ENCODE assay signal across 20 cellular contexts in genomic region chr3:195616681-195617080, GRCh38. TPM values are rescaled to one million over a fixed set of nuclear protein-coding genes. Genes with fewer than 3 reads are reported as not detected.
DNase-seq lines count a peak whose midpoint lies in the region; ATAC-seq, FAIRE-seq and TF ChIP-seq lines count a peak whose summit lies in the region.
"Had no signal": no experiment of that assay in that cellular context is flagged by ENCODE, and none has a peak within 500 bp of the region (broad histone marks: within the 10 kb centered on the region; RNA-seq: fewer than 3 reads in every experiment).

No MANE protein-coding gene starts in this region.

- H3K36me3 ChIP-seq in RWPE2 (ENCODE audit: low read depth) (no peaks in the 10 kb centered on the region), HepG2 (replicated peaks in 1 of 2; ENCODE audit: control insufficient read depth in 1 of 2, insufficient read depth in 2 of 2, low read length in 2 of 2) (no peaks in the 10 kb centered on the region)
- H3K36me3 ChIP-seq: BE2C had no signal

- H3K9ac ChIP-seq in HepG2 (ENCODE audit: insufficient read depth, low read depth, low read length), result no peak overlapping the region
- H3K9ac ChIP-seq: GM23248 had no signal

- CTCF ChIA-PET in HepG2 (lab: Yijun Ruan, JAX; ENCODE audit: low intra/inter-chr PET ratio, low total read pairs) (no interaction called here), T-cell (lab: Charles Lee) (no interaction called here)

- H2AFZ ChIP-seq in HepG2 (ENCODE audit: low read length), result no peak overlapping the region
- H2AFZ ChIP-seq: GM23248 had no signal

- H3K79me2 ChIP-seq in HepG2 (ENCODE audit: insufficient read depth, low read length), result no peaks in the 10 kb centered on the region

- no peak overlapping the region for H3K4me2 ChIP-seq in HepG2 (ENCODE audit: low read depth, low read length)

- 60% methylated on average over 6 of the region's 9 CpGs for WGBS in HepG2 (ENCODE audit: low lambda C conversion rate)

- no peaks in the 10 kb centered on the region for H3K4me1 ChIP-seq in RWPE2 (ENCODE audit: insufficient read depth, poor library complexity, severe bottlenecking)
- 0 out of 2 replicates have a peak, but pooled peaks cover 5% of the 10 kb centered on the region for H3K4me1 ChIP-seq in HepG2 (ENCODE audit: insufficient read depth, low read length)
- H3K4me1 ChIP-seq: BE2C had no signal

- ATAC-seq in RWPE2 (ENCODE audit: low read depth) (no peak), HepG2 (peak; percentile 31), sciatic nerve (no peak), T-cell (replicated peaks in 1 of 4) (no peak), HG02610 (IDR thresholded peaks at IDR 0.05; ENCODE audit: unreplicated experiment) (no peak)

- no peaks in the 10 kb centered on the region for H3K27me3 Mint-ChIP-seq in T-cell
- H3K27me3 Mint-ChIP-seq: CD4-positive, alpha-beta memory T cell had no signal

- H3K27ac ChIP-seq in RWPE2 (ENCODE audit: poor library complexity, severe bottlenecking), result no peak overlapping the region
- no peak overlapping the region for H3K27ac ChIP-seq in HepG2 (ENCODE audit: extremely low read length, insufficient read depth, low read length)
- H3K27ac ChIP-seq: GM23248 had no signal

- no peak for FAIRE-seq in HepG2 (lab: Jason Lieb, UNC)

- in situ Hi-C loops in HepG2 (cut with HindIII; ENCODE audit: extremely low pct_ligation_motif_present, low pct_unique_long_range_greater_than_20kb), result no loop called here

- TF ChIP-seq CTCF in RWPE2 (IDR thresholded peaks at IDR 0.05; ENCODE audit: poor library complexity, severe bottlenecking) (no peak), HepG2 (CRISPR knock-in tag; IDR thresholded peaks at IDR 0.05) (no peak)

- H3K4me1 Mint-ChIP-seq in T-cell, result peaks cover 13 to 22% (median 18%) of the 10 kb centered on the region in 3 donors

- no TSS peak for BruUV-seq in HepG2 (replicated peaks; lab: Mats Ljungman, UMichigan)

- POLR2A ChIA-PET in HepG2 (lab: Yijun Ruan, JAX) (no interaction called here), T-cell (lab: Charles Lee) (no interaction called here)

- no peak for TF ChIP-seq EP300 in HepG2 (IDR thresholded peaks at IDR 0.05; ENCODE audit: low read depth in 2 of 2, low read length in 2 of 2)
- TF ChIP-seq EP300 in HepG2 (CRISPR knock-in tag; IDR thresholded peaks at IDR 0.05; ENCODE audit: borderline replicate concordance), result no peak

- H3K4me3 ChIP-seq in RWPE2 (ENCODE audit: severe bottlenecking) (no peak overlapping the region), HepG2 (replicated peaks in 1 of 3; ENCODE audit: insufficient read depth in 1 of 3, low read depth in 2 of 3, low read length in 3 of 3) (no peak overlapping the region)
- H3K4me3 ChIP-seq: GM23248, K562 had no signal

- no peak overlapping the region for H3K27ac Mint-ChIP-seq in T-cell

- no peaks in the 10 kb centered on the region for H3K9me3 Mint-ChIP-seq in T-cell
- H3K9me3 Mint-ChIP-seq: CD4-positive, alpha-beta memory T cell had no signal

- H3K4me3 Mint-ChIP-seq in T-cell, result no peak overlapping the region
- H3K4me3 Mint-ChIP-seq: CD4-positive, alpha-beta memory T cell had no signal

- peak; percentile 60 for DNase-seq in activated CD8-positive, alpha-beta memory T cell treated with anti-CD3 and anti-CD28 coated beads, Interleukin-2, amount 50 U/mL, for 48 hours
- no peak for DNase-seq in activated CD8-positive, alpha-beta memory T cell treated with anti-CD3 and anti-CD28 coated beads for 24 hours
- DNase-seq in RWPE2 (ENCODE audit: low spot score), result peak; percentile 49
- DNase-seq in HepG2 (ENCODE audit: low spot score), result no peak
- DNase-seq in stimulated activated CD8-positive, alpha-beta memory T cell treated with anti-CD3 and anti-CD28 coated beads, Interleukin-4, amount 100 ng/mL, for 48 hours, result peak; percentile 25
- no peak for DNase-seq in sciatic nerve (ENCODE audit: low spot score)
- DNase-seq in T-cell, result no peak
- DNase-seq: 8988T; BE2C; Calu3; CD4-positive, alpha-beta memory T cell; DMS79; GM23248; NCI-H1436; NCI-H2029; NCI-H2171; NCI-H446; NCI-H69 had no signal

- TF ChIP-seq RAD21 in HepG2 (CRISPR knock-in tag; IDR thresholded peaks at IDR 0.05), result no peak

- no peaks in the 10 kb centered on the region for H3K9me3 ChIP-seq in RWPE2 (ENCODE audit: severe bottlenecking)
- H3K9me3 ChIP-seq in HepG2 (ENCODE audit: low read length), result no peaks in the 10 kb centered on the region
- H3K9me3 ChIP-seq: BE2C had no signal

- H4K20me1 ChIP-seq in HepG2 (ENCODE audit: insufficient read depth, low read length), result no peaks in the 10 kb centered on the region

- no peak for TF ChIP-seq POLR2A in HepG2 (IDR thresholded peaks at IDR 0.05; ENCODE audit: insufficient read depth in 1 of 2, low read depth in 2 of 2, low read length in 2 of 2)

- H3K27me3 ChIP-seq in RWPE2 (ENCODE audit: insufficient read depth, poor library complexity, severe bottlenecking) (no peaks in the 10 kb centered on the region), HepG2 (ENCODE audit: control insufficient read depth in 1 of 2, insufficient read depth in 2 of 2, low read length in 2 of 2) (peaks cover 0 to 15% of the 10 kb centered on the region in 2 experiments; a peak in 4 of 5 replicates)
- H3K27me3 ChIP-seq: BE2C had no signal

- intact Hi-C loops in HepG2 (cut with micrococcal nuclease; ENCODE audit: unreplicated experiment) (no loop called here), sciatic nerve (cut with DNase I) (no loop called here)

- H3K36me3 Mint-ChIP-seq in T-cell, result no peaks in the 10 kb centered on the region
- H3K36me3 Mint-ChIP-seq: CD4-positive, alpha-beta memory T cell had no signal

TF ChIP-seq in HepG2, 621 proteins besides CTCF, POLR2A, EP300 and RAD21:
- TF ChIP-seq, protein P1, sequence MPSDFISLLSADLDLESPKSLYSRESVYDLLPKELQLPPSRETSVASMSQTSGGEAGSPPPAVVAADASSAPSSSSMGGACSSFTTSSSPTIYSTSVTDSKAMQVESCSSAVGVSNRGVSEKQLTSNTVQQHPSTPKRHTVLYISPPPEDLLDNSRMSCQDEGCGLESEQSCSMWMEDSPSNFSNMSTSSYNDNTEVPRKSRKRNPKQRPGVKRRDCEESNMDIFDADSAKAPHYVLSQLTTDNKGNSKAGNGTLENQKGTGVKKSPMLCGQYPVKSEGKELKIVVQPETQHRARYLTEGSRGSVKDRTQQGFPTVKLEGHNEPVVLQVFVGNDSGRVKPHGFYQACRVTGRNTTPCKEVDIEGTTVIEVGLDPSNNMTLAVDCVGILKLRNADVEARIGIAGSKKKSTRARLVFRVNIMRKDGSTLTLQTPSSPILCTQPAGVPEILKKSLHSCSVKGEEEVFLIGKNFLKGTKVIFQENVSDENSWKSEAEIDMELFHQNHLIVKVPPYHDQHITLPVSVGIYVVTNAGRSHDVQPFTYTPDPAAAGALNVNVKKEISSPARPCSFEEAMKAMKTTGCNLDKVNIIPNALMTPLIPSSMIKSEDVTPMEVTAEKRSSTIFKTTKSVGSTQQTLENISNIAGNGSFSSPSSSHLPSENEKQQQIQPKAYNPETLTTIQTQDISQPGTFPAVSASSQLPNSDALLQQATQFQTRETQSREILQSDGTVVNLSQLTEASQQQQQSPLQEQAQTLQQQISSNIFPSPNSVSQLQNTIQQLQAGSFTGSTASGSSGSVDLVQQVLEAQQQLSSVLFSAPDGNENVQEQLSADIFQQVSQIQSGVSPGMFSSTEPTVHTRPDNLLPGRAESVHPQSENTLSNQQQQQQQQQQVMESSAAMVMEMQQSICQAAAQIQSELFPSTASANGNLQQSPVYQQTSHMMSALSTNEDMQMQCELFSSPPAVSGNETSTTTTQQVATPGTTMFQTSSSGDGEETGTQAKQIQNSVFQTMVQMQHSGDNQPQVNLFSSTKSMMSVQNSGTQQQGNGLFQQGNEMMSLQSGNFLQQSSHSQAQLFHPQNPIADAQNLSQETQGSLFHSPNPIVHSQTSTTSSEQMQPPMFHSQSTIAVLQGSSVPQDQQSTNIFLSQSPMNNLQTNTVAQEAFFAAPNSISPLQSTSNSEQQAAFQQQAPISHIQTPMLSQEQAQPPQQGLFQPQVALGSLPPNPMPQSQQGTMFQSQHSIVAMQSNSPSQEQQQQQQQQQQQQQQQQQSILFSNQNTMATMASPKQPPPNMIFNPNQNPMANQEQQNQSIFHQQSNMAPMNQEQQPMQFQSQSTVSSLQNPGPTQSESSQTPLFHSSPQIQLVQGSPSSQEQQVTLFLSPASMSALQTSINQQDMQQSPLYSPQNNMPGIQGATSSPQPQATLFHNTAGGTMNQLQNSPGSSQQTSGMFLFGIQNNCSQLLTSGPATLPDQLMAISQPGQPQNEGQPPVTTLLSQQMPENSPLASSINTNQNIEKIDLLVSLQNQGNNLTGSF (CRISPR knock-in tag; IDR thresholded peaks at IDR 0.05), result no peak
- TF ChIP-seq BRD4 (CRISPR knock-in tag; IDR thresholded peaks at IDR 0.05), result no peak

RNA-seq across cellular contexts. Expression of gene APOD, which starts 32.9 kb away (rescaled TPM):
- total RNA-seq in HepG2 (2016; rRNA removed; fragmentation: Illumina TruSeq; extraction: Trizol) (not detected in 2 replicates), sciatic nerve (6,445 TPM), T-cell (under 1 TPM in 1 of 5 donors, not detected in 4; 0.55 TPM)
- total RNA-seq in HepG2 (2016; cell fraction: cytosol; rRNA removed; fragmentation: Illumina TruSeq; extraction: Trizol; ENCODE audit: low read depth), result not detected in 2 replicates
- not detected in 2 replicates for total RNA-seq in HepG2 (2016; cell fraction: insoluble cytoplasmic fraction; rRNA removed; fragmentation: Illumina TruSeq; extraction: Trizol)
- total RNA-seq in HepG2 (2016; cell fraction: membrane; rRNA removed; fragmentation: Illumina TruSeq; extraction: Trizol), result not detected in 2 replicates
- total RNA-seq in HepG2 (2016; cell fraction: nucleus; rRNA removed; fragmentation: Illumina TruSeq; extraction: Trizol), result not detected in 2 replicates
- 0.13 TPM in 1 of 2 replicates, not detected in the other for polyA plus RNA-seq in HepG2 (2011; rRNA removed)
- polyA plus RNA-seq in HepG2 (2011; cell fraction: cytosol; rRNA removed), result 0.08 and 0.10 TPM in 2 replicates
- polyA plus RNA-seq in HepG2 (2011; cell fraction: nucleus; rRNA removed), result not detected in 2 replicates
- polyA plus RNA-seq in HepG2 (2012), result not detected in 2 replicates
- not detected in 2 replicates for polyA plus RNA-seq in HepG2 (2016; cell fraction: cytosol; fragmentation: Illumina TruSeq; extraction: Trizol; ENCODE audit: low read depth)
- polyA plus RNA-seq in HepG2 (2016; cell fraction: insoluble cytoplasmic fraction; fragmentation: Illumina TruSeq; extraction: Trizol; ENCODE audit: low read depth), result not detected in 2 replicates
- polyA plus RNA-seq in HepG2 (2016; cell fraction: membrane; fragmentation: Illumina TruSeq; extraction: Trizol; ENCODE audit: low read depth), result not detected in 2 replicates
- polyA plus RNA-seq in HepG2 (2016; cell fraction: nucleus; fragmentation: Illumina TruSeq; extraction: Trizol; ENCODE audit: insufficient read depth, low read depth), result not detected in 2 replicates
- polyA minus RNA-seq in HepG2 (2011; rRNA and poly(A)+ RNA removed; ENCODE audit: low replicate concordance), result not detected in 2 replicates
- polyA minus RNA-seq in HepG2 (2011; cell fraction: cytosol; rRNA and poly(A)+ RNA removed), result not detected in 2 replicates
- polyA minus RNA-seq in HepG2 (2011; cell fraction: nucleus; rRNA and poly(A)+ RNA removed), result not detected in 2 replicates
- total RNA-seq: Calu3; CD4-positive, alpha-beta memory T cell had no signal
- polyA plus RNA-seq: CD4-positive, alpha-beta memory T cell had no signal

Comparison
In these comparisons a context has a peak if more than half of its experiments do, and no peak if none do; other contexts are left out.
1. DNase-seq: peak in activated CD8-positive, alpha-beta memory T cell treated with anti-CD3 and anti-CD28 coated beads, Interleukin-2, amount 50 U/mL, for 48 hours (single experiment), RWPE2 (single experiment) and stimulated activated CD8-positive, alpha-beta memory T cell treated with anti-CD3 and anti-CD28 coated beads, Interleukin-4, amount 100 ng/mL, for 48 hours (single experiment); none in activated CD8-positive, alpha-beta memory T cell treated with anti-CD3 and anti-CD28 coated beads for 24 hours (single experiment), HepG2 (single experiment), sciatic nerve (single experiment) and T-cell (0 of 34).
2. RNA of gene APOD, which starts 32.9 kb away (total RNA-seq): 6,445 TPM in sciatic nerve (single experiment); 0.55 TPM in T-cell and not detected in HepG2; every median in the first group is over 1,000 times any median in the second.